Comparison of ENCODE assay signal across 9 cellular contexts in the genomic region with DNA sequence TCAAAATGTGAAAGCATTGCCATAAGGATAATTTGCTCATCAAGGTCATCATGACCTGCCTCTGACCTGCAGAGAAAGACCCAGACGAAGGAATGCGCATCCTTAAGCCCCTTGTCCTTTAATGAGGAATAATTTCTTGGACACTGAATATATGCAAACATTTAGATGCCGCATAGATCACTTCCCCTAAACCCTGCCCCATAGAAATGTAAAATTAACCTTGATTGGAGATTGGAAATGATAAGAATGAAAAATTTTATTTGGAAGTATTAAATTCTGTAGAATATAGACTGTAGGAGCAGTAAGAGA.
DNase-seq lines count a peak whose midpoint lies in the region; ATAC-seq and TF ChIP-seq lines count a peak whose summit lies in the region.
"Had no signal": no experiment of that assay in that cellular context is flagged by ENCODE, and none has a peak within 500 bp of the region (broad histone marks: within the 10 kb centered on the region; RNA-seq: fewer than 3 reads in every experiment).

No MANE protein-coding gene starts in this region.

- DNase-seq in activated T-cell treated with anti-CD3 and anti-CD28 coated beads, Interleukin-2, amount 50 U/mL, for 72 hours = no peak
- DNase-seq in activated T-cell treated with anti-CD3 and anti-CD28 coated beads, Interleukin-2, amount 50 U/mL, for 1 hour = no peak
- DNase-seq in right lobe of liver = no peak
- DNase-seq in suprapubic skin (ENCODE audit: low spot score in 2 of 2) = no peak
- no peak for DNase-seq in left lobe of liver (ENCODE audit: low spot score)
- no peak for DNase-seq in mesenteric fat pad (ENCODE audit: low spot score)
- DNase-seq in activated gamma-delta T cell treated with Interleukin-2 at 50 U/mL for 16 hours = no peak
- DNase-seq: NCI-H187 treated with DMSO at 0.1 percent for 48 hours had no signal

- peak overlapping the region; percentile 75 to 77 for H3K4me3 Mint-ChIP-seq in activated T-cell treated with anti-CD3 and anti-CD28 coated beads, Interleukin-2, amount 50 U/mL, for 72 hours
- peak overlapping the region; percentile 79 for H3K4me3 Mint-ChIP-seq in activated naive CD8-positive, alpha-beta T cell

- TF ChIP-seq POLR2A in right lobe of liver (IDR thresholded peaks at IDR 0.05) (no peak), suprapubic skin (IDR thresholded peaks at IDR 0.05) (no peak)

- H3K36me3 Mint-ChIP-seq in activated T-cell treated with anti-CD3 and anti-CD28 coated beads, Interleukin-2, amount 50 U/mL, for 72 hours (ENCODE audit: insufficient read depth in 2 of 2) = peaks cover 6 to 10% of the 10 kb centered on the region in 2 donors
- H3K36me3 Mint-ChIP-seq in activated naive CD8-positive, alpha-beta T cell = peaks cover 7% of the 10 kb centered on the region

- ATAC-seq in activated T-cell treated with anti-CD3 and anti-CD28 coated beads, Interleukin-2, amount 50 U/mL, for 72 hours (replicated peaks in 1 of 2) = no peak
- ATAC-seq in right lobe of liver = no peak
- no peak for ATAC-seq in left lobe of liver

- H3K27ac Mint-ChIP-seq in activated T-cell treated with anti-CD3 and anti-CD28 coated beads, Interleukin-2, amount 50 U/mL, for 72 hours = peak overlapping the region; percentile 93
- H3K27ac Mint-ChIP-seq in activated naive CD8-positive, alpha-beta T cell = peak overlapping the region; percentile 98

- H3K4me1 ChIP-seq in right lobe of liver = peaks cover 0 to 6% (median 0%) of the 10 kb centered on the region in 4 donors
- peaks cover 40% of the 10 kb centered on the region for H3K4me1 ChIP-seq in suprapubic skin

- peaks cover 0 to 3% of the 10 kb centered on the region in 2 donors for H3K9me3 Mint-ChIP-seq in activated T-cell treated with anti-CD3 and anti-CD28 coated beads, Interleukin-2, amount 50 U/mL, for 72 hours
- no peaks in the 10 kb centered on the region for H3K9me3 Mint-ChIP-seq in activated naive CD8-positive, alpha-beta T cell (ENCODE audit: low read depth)

- H3K4me1 Mint-ChIP-seq in activated T-cell treated with anti-CD3 and anti-CD28 coated beads, Interleukin-2, amount 50 U/mL, for 72 hours (ENCODE audit: low read depth) = peaks cover 86% of the 10 kb centered on the region
- peaks cover 83% of the 10 kb centered on the region for H3K4me1 Mint-ChIP-seq in activated naive CD8-positive, alpha-beta T cell (ENCODE audit: low read depth)

- H3K4me3 ChIP-seq in right lobe of liver = no peak overlapping the region
- H3K4me3 ChIP-seq in suprapubic skin = no peak overlapping the region

- TF ChIP-seq EP300 in suprapubic skin (IDR thresholded peaks at IDR 0.05) = no peak

- intact Hi-C loops in right lobe of liver (cut with DNase I) = no loop called here

- H3K9me3 ChIP-seq in right lobe of liver (no peaks in the 10 kb centered on the region), suprapubic skin (no peaks in the 10 kb centered on the region)

- TF ChIP-seq CTCF in right lobe of liver (IDR thresholded peaks at IDR 0.05) (no peak), suprapubic skin (IDR thresholded peaks at IDR 0.05) (no peak)

- WGBS in right lobe of liver (ENCODE audit: insufficient coverage, low coverage, low lambda C conversion rate, missing lambda C conversion rate) = 71% methylated on average over 3 of the region's 3 CpGs
- WGBS in suprapubic skin = 74% methylated on average over 3 of the region's 3 CpGs

- H3K36me3 ChIP-seq in right lobe of liver = no peaks in the 10 kb centered on the region
- H3K36me3 ChIP-seq in suprapubic skin = no peaks in the 10 kb centered on the region

- H3K27ac ChIP-seq in right lobe of liver (peak overlapping the region; percentile 53 to 69 (median 62)), suprapubic skin (peak overlapping the region; percentile 69)

- H3K27me3 ChIP-seq in right lobe of liver (no peaks in the 10 kb centered on the region), suprapubic skin (no peaks in the 10 kb centered on the region)

- H3K27me3 Mint-ChIP-seq in activated T-cell treated with anti-CD3 and anti-CD28 coated beads, Interleukin-2, amount 50 U/mL, for 72 hours (ENCODE audit: low read depth) = no peaks in the 10 kb centered on the region
- H3K27me3 Mint-ChIP-seq in activated naive CD8-positive, alpha-beta T cell = no peaks in the 10 kb centered on the region
